In the genomic region with DNA sequence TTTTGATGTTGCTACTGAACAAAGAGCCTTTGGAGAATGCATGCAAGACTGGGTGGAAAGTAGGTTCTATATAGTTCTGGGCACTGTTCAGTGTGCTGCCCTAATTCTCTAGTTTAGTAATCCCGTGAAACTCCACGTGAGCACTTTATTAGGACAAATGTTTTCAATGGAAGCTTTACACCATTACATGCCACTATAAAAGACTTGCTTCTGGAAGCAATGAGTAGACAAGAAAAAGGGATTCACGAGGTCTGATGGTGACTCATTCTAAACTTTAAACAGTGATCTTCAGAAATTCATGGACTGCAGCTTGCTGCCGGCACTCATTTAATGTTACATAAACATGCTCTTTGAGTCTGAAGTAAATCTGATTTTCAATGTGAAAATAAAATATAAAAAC, we compare ENCODE assay signal across 18 cellular contexts. TPM values are rescaled to one million over a fixed set of nuclear protein-coding genes. Genes with fewer than 3 reads are reported as not detected.
DNase-seq lines count a peak whose midpoint lies in the region; ATAC-seq and TF ChIP-seq lines count a peak whose summit lies in the region.
"Had no signal": no experiment of that assay in that cellular context is flagged by ENCODE, and none has a peak within 500 bp of the region (broad histone marks: within the 10 kb centered on the region; RNA-seq: fewer than 3 reads in every experiment).

No MANE protein-coding gene starts in this region.

- no peak overlapping the region for H3K56ac ChIP-seq in mesendoderm (ENCODE audit: low read length)

- H3K4me1 Mint-ChIP-seq in activated T-cell treated with anti-CD3 and anti-CD28 coated beads, Interleukin-2, amount 50 U/mL, for 24 hours (ENCODE audit: low read depth), result peaks cover 51% of the 10 kb centered on the region
- H3K4me1 Mint-ChIP-seq in activated T-cell treated with anti-CD3 and anti-CD28 coated beads, Interleukin-2, amount 50 U/mL, for 4 hours (ENCODE audit: low read depth), result peaks cover 47% of the 10 kb centered on the region
- H3K4me1 Mint-ChIP-seq in WTC11, result no peaks in the 10 kb centered on the region
- H3K4me1 Mint-ChIP-seq: activated B cell treated with CpG ODN at 0.5 μM for 24 hours had no signal

- no peak overlapping the region for H3K4me2 ChIP-seq in mesendoderm (ENCODE audit: low read length)
- H3K4me2 ChIP-seq: KMS-11 had no signal

- no peak overlapping the region for H3K9ac ChIP-seq in mesendoderm (ENCODE audit: low read length)
- H3K9ac ChIP-seq: KMS-11 had no signal

- H3K27me3 ChIP-seq in transverse colon, result no peaks in the 10 kb centered on the region
- H3K27me3 ChIP-seq in mesendoderm (ENCODE audit: insufficient read depth, low read length, poor library complexity), result no peaks in the 10 kb centered on the region

- no peak for TF ChIP-seq POLR2A in transverse colon (IDR thresholded peaks at IDR 0.05)

- no peak overlapping the region for H2BK15ac ChIP-seq in mesendoderm (replicated peaks; ENCODE audit: low read depth)

- peak overlapping the region in 3 of 4 donors; percentile 42 to 54 (median 50) for H3K27ac ChIP-seq in transverse colon
- H3K27ac ChIP-seq in mesendoderm (ENCODE audit: low read depth, low read length), result no peak overlapping the region
- H3K27ac ChIP-seq: KMS-11 had no signal

- TF ChIP-seq EP300 in transverse colon (IDR thresholded peaks at IDR 0.05; ENCODE audit: low read depth), result no peak

- H3K79me2 ChIP-seq in mesendoderm (ENCODE audit: control insufficient read depth, insufficient read depth, low read length), result no peaks in the 10 kb centered on the region

- H3K4me3 Mint-ChIP-seq in activated T-cell treated with anti-CD3 and anti-CD28 coated beads, Interleukin-2, amount 50 U/mL, for 24 hours, result no peak overlapping the region
- H3K4me3 Mint-ChIP-seq in activated T-cell treated with anti-CD3 and anti-CD28 coated beads, Interleukin-2, amount 50 U/mL, for 4 hours, result no peak overlapping the region
- no peak overlapping the region for H3K4me3 Mint-ChIP-seq in WTC11
- H3K4me3 Mint-ChIP-seq: activated B cell treated with CpG ODN at 0.5 μM for 24 hours had no signal

- no peak for DNase-seq in activated T-cell treated with anti-CD3 and anti-CD28 coated beads, Interleukin-2, amount 50 U/mL, for 24 hours
- DNase-seq in activated T-cell treated with anti-CD3 and anti-CD28 coated beads, Interleukin-2, amount 50 U/mL, for 4 hours, result no peak
- DNase-seq in WTC11 (ENCODE audit: low spot score) (no peak), fibroblast of the aortic adventitia (ENCODE audit: low read depth) (peak; percentile 31), transverse colon (no peak), mesendoderm (no peak), NCI-H1417 (lab: John Stamatoyannopoulos, UW) (no peak)
- DNase-seq: activated B cell treated with CpG ODN at 0.5 μM for 24 hours; activated T-cell treated with anti-CD3 and anti-CD28 coated beads, Interleukin-2, amount 50 U/mL, for 1 hour; NCI-H1694 treated with DMSO at 0.1 percent for 48 hours; NCI-H774; SHP77; small intestine had no signal

- POLR2A ChIA-PET in WTC11 (lab: Charles Lee), result no interaction called here

- CTCF ChIA-PET in WTC11 (lab: Charles Lee), result interaction anchor here (1.4 kb wide), 1 partner anchor 27 kb away, joined by 3 read pairs; no protein-coding TSS in a partner anchor

- H3K36me3 ChIP-seq in transverse colon (peaks cover 0 to 15% (median 1%) of the 10 kb centered on the region in 4 donors), mesendoderm (ENCODE audit: control insufficient read depth, insufficient read depth, low read length) (no peaks in the 10 kb centered on the region)

- peaks cover 0 to 25% (median 6%) of the 10 kb centered on the region in 4 donors for H3K4me1 ChIP-seq in transverse colon
- no peaks in the 10 kb centered on the region for H3K4me1 ChIP-seq in mesendoderm (ENCODE audit: control insufficient read depth, low read depth, low read length)

- no peak overlapping the region for H4K5ac ChIP-seq in mesendoderm (ENCODE audit: low read length)

- intact Hi-C loops in transverse colon (cut with DNase I; ENCODE audit: low total_unique reads), result no loop called here

- no peak overlapping the region for H2AK5ac ChIP-seq in mesendoderm (ENCODE audit: low read length)

- ATAC-seq in activated T-cell treated with anti-CD3 and anti-CD28 coated beads, Interleukin-2, amount 50 U/mL, for 4 hours, result no peak
- ATAC-seq in WTC11 (no peak), HG03460 (IDR thresholded peaks at IDR 0.05; ENCODE audit: unreplicated experiment) (no peak)

- H3K4ac ChIP-seq in mesendoderm (ENCODE audit: low read depth, low read length), result no peak overlapping the region

- no peak overlapping the region for H2BK5ac ChIP-seq in mesendoderm (ENCODE audit: low read length)

- TF ChIP-seq CTCF in WTC11 (IDR thresholded peaks at IDR 0.05) (no peak), fibroblast of the aortic adventitia (IDR thresholded peaks at IDR 0.05; ENCODE audit: insufficient read depth, low read length) (no peak), transverse colon (IDR thresholded peaks at IDR 0.05) (no peak)

- H4K8ac ChIP-seq in mesendoderm (ENCODE audit: low read depth, low read length), result no peak overlapping the region

- H3K36me3 Mint-ChIP-seq in activated T-cell treated with anti-CD3 and anti-CD28 coated beads, Interleukin-2, amount 50 U/mL, for 24 hours (ENCODE audit: low read depth), result peaks cover 71% of the 10 kb centered on the region
- peaks cover 35% of the 10 kb centered on the region for H3K36me3 Mint-ChIP-seq in activated T-cell treated with anti-CD3 and anti-CD28 coated beads, Interleukin-2, amount 50 U/mL, for 4 hours (ENCODE audit: insufficient read depth)
- H3K36me3 Mint-ChIP-seq in WTC11, result peaks cover 14% of the 10 kb centered on the region

- no peak overlapping the region for H3K4me3 ChIP-seq in fibroblast of the aortic adventitia (ENCODE audit: low read depth, low read length)
- no peak overlapping the region for H3K4me3 ChIP-seq in transverse colon
- no peak overlapping the region for H3K4me3 ChIP-seq in mesendoderm (ENCODE audit: low read length)

- in situ Hi-C loops in transverse colon (cut with MboI; ENCODE audit: low pct_ligation_motif_present in 1 of 4, low pct_unique_long_range_greater_than_20kb in 1 of 4, low sequenced_read_pairs in 3 of 4), result no loop called here

- H3K79me1 ChIP-seq in mesendoderm (ENCODE audit: low read length), result no peaks in the 10 kb centered on the region

- H3K27ac Mint-ChIP-seq in activated T-cell treated with anti-CD3 and anti-CD28 coated beads, Interleukin-2, amount 50 U/mL, for 24 hours, result peak overlapping the region; percentile 97
- peak overlapping the region; percentile 22; the same call in 1 of the 2 replicates for H3K27ac Mint-ChIP-seq in WTC11
- H3K27ac Mint-ChIP-seq: activated B cell treated with CpG ODN at 0.5 μM for 24 hours had no signal

- no peak overlapping the region for H3K23ac ChIP-seq in mesendoderm (ENCODE audit: low read length)

- no peak overlapping the region for H3K18ac ChIP-seq in mesendoderm (ENCODE audit: low read length)

- WGBS in transverse colon (ENCODE audit: low coverage in 1 of 2), 2 donors, result 75% methylated on average over 4 of the region's 4 CpGs
- WGBS in mesendoderm (ENCODE audit: extremely low coverage, insufficient coverage, low lambda C conversion rate), result no CpG with 5 or more reads among the region's 4 CpGs

- no peaks in the 10 kb centered on the region for H3K27me3 Mint-ChIP-seq in activated T-cell treated with anti-CD3 and anti-CD28 coated beads, Interleukin-2, amount 50 U/mL, for 24 hours
- H3K27me3 Mint-ChIP-seq in activated T-cell treated with anti-CD3 and anti-CD28 coated beads, Interleukin-2, amount 50 U/mL, for 4 hours (ENCODE audit: low read depth), result no peaks in the 10 kb centered on the region
- no peaks in the 10 kb centered on the region for H3K27me3 Mint-ChIP-seq in WTC11 (ENCODE audit: low read depth)
- H3K27me3 Mint-ChIP-seq: activated B cell treated with CpG ODN at 0.5 μM for 24 hours had no signal

- H3K9me3 ChIP-seq in transverse colon, result no peaks in the 10 kb centered on the region

- no peaks in the 10 kb centered on the region for H3K9me3 Mint-ChIP-seq in activated T-cell treated with anti-CD3 and anti-CD28 coated beads, Interleukin-2, amount 50 U/mL, for 24 hours
- no peaks in the 10 kb centered on the region for H3K9me3 Mint-ChIP-seq in activated T-cell treated with anti-CD3 and anti-CD28 coated beads, Interleukin-2, amount 50 U/mL, for 4 hours
- H3K9me3 Mint-ChIP-seq in WTC11, result no peaks in the 10 kb centered on the region
- H3K9me3 Mint-ChIP-seq: activated B cell treated with CpG ODN at 0.5 μM for 24 hours had no signal

- H2BK120ac ChIP-seq in mesendoderm (ENCODE audit: low read depth, low read length), result no peak overlapping the region

TF ChIP-seq in WTC11, 78 proteins besides CTCF, POLR2A, EP300 and RAD21 (continues in another document):
- TF ChIP-seq, protein P1, sequence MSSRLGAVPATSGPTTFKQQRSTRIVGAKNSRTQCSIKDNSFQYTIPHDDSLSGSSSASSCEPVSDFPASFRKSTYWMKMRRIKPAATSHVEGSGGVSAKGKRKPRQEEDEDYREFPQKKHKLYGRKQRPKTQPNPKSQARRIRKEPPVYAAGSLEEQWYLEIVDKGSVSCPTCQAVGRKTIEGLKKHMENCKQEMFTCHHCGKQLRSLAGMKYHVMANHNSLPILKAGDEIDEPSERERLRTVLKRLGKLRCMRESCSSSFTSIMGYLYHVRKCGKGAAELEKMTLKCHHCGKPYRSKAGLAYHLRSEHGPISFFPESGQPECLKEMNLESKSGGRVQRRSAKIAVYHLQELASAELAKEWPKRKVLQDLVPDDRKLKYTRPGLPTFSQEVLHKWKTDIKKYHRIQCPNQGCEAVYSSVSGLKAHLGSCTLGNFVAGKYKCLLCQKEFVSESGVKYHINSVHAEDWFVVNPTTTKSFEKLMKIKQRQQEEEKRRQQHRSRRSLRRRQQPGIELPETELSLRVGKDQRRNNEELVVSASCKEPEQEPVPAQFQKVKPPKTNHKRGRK (CRISPR knock-in tag; IDR thresholded peaks at IDR 0.05; ENCODE audit: borderline replicate concordance), result no peak

RNA-seq across cellular contexts. Expression of a gene that starts 22.3 kb away (rescaled TPM):
- 1 to 10 TPM; 6.6 to 8.4 (median 6.7) TPM for total RNA-seq in activated T-cell treated with anti-CD3 and anti-CD28 coated beads, Interleukin-2, amount 50 U/mL, for 4 hours
- total RNA-seq in WTC11 (2021), result 9.1 to 10.4 TPM (median 9.4 TPM) in 3 replicates
- total RNA-seq in fibroblast of the aortic adventitia (ENCODE audit: low replicate concordance), result 11.6 and 16.6 TPM in 2 replicates
- 10 to 100 TPM; 11.5 to 24.7 (median 13.4) TPM for total RNA-seq in transverse colon
- polyA plus RNA-seq in mesendoderm (2013, experiment 1 of 2), result 6.5 TPM
- polyA plus RNA-seq in mesendoderm (2013, experiment 2 of 2), result 6.7 TPM

RNA-seq across cellular contexts. Expression of a gene that starts 51.1 kb away (rescaled TPM):
- not detected for total RNA-seq in activated T-cell treated with anti-CD3 and anti-CD28 coated beads, Interleukin-2, amount 50 U/mL, for 4 hours
- not detected in 3 replicates for total RNA-seq in WTC11 (2021)
- total RNA-seq in fibroblast of the aortic adventitia (ENCODE audit: low replicate concordance), result not detected in 2 replicates
- total RNA-seq in transverse colon, result not detected
- polyA plus RNA-seq in mesendoderm (2013, experiment 1 of 2), result 0.03 TPM
- 0.06 TPM for polyA plus RNA-seq in mesendoderm (2013, experiment 2 of 2)
- total RNA-seq: activated B cell treated with CpG ODN at 0.5 μM for 24 hours, cardiac septum, ureter had no signal
- polyA plus RNA-seq: esophagus, small intestine had no signal
